In the genomic region with DNA sequence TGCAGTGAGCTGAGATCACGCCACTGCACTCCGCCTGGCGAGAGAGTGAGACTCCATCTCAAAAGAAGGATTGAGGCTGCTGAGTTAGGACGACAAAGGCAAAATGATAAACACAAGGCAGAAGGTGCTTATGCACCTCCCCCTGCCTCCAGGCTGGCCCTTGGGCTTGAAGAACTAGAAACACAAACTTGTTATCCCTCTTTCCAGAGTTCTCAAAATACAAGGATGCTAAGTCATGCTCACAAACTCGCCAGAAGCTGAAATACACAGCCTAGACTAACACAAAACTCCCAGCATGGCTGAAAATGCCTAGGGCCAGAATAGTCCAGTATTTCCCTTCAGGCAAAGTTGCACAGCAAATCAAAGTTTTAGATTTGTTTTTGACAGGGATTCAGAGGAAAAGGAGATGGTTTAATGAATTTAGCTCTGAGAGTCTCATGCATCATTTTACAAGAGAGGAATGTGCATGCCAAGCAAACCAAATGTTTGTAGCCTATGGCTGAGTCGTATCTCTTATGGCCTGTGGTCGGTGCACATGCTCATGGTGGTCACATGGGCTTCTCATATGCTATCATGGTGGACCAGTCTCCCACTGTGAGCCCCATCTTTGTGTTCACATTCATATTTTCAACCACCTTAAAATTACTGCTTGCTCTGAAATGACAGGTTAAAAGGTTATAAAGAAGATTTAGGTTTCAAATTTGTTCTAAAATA, we compare ENCODE assay signal across 21 cellular contexts. TPM values are rescaled to one million over a fixed set of nuclear protein-coding genes. Genes with fewer than 3 reads are reported as not detected.
A peak's percentile ranks its signal among the peaks of the same experiment; 100 is the strongest.
DNase-seq lines count a peak whose midpoint lies in the region; ATAC-seq and TF ChIP-seq lines count a peak whose summit lies in the region.
"Had no signal": no experiment of that assay in that cellular context is flagged by ENCODE, and none has a peak within 500 bp of the region (broad histone marks: within the 10 kb centered on the region; RNA-seq: fewer than 3 reads in every experiment).

No MANE protein-coding gene starts in this region.

- no peak overlapping the region for H3K4me3 Mint-ChIP-seq in activated CD4-positive, alpha-beta T cell treated with anti-CD3 and anti-CD28 coated beads for 36 hours
- H3K4me3 Mint-ChIP-seq in activated CD4-positive, alpha-beta memory T cell treated with anti-CD3 and anti-CD28 coated beads for 36 hours, result no peak overlapping the region
- H3K4me3 Mint-ChIP-seq in CD14-positive monocyte, result no peak overlapping the region
- H3K4me3 Mint-ChIP-seq: H9, memory B cell, nephron had no signal

- H3K4me2 ChIP-seq in GM23248 (ENCODE audit: unreplicated experiment), result no peak overlapping the region

- H3K27me3 Mint-ChIP-seq in activated CD4-positive, alpha-beta T cell treated with anti-CD3 and anti-CD28 coated beads for 36 hours, result no peaks in the 10 kb centered on the region
- H3K27me3 Mint-ChIP-seq in activated CD4-positive, alpha-beta memory T cell treated with anti-CD3 and anti-CD28 coated beads for 36 hours, result no peaks in the 10 kb centered on the region
- H3K27me3 Mint-ChIP-seq in CD14-positive monocyte (ENCODE audit: low read depth in 3 of 3), result peaks cover 0 to 4% (median 0%) of the 10 kb centered on the region in 3 donors
- H3K27me3 Mint-ChIP-seq: memory B cell, progenitor cell of endocrine pancreas had no signal

- in situ Hi-C loops in GM23248 (cut with MboI), result no loop called here

- H3K4me1 Mint-ChIP-seq in activated CD4-positive, alpha-beta T cell treated with anti-CD3 and anti-CD28 coated beads for 36 hours, result peaks cover 42% of the 10 kb centered on the region
- H3K4me1 Mint-ChIP-seq in activated CD4-positive, alpha-beta memory T cell treated with anti-CD3 and anti-CD28 coated beads for 36 hours (ENCODE audit: low read depth), result peaks cover 39% of the 10 kb centered on the region
- no peaks in the 10 kb centered on the region for H3K4me1 Mint-ChIP-seq in CD14-positive monocyte
- H3K4me1 Mint-ChIP-seq: nephron had no signal

- WGBS in GM23248 (ENCODE audit: low coverage in 1 of 2, low lambda C conversion rate in 2 of 2, missing lambda C conversion rate in 2 of 2), 2 experiments, result 87 to 93% methylated on average over 7 of the region's 7 CpGs

- no peak overlapping the region for H2AFZ ChIP-seq in GM23248

- peaks cover 22% of the 10 kb centered on the region for H3F3A ChIP-seq in GM23248 (ENCODE audit: insufficient read depth)

- H3K9ac ChIP-seq in GM23248, result no peak overlapping the region

- no peaks in the 10 kb centered on the region for H3K9me3 ChIP-seq in GM23248 (ENCODE audit: low read depth)
- H3K9me3 ChIP-seq: esophagus muscularis mucosa, stomach, upper lobe of right lung had no signal

- no peaks in the 10 kb centered on the region for H3K9me2 ChIP-seq in GM23248 (ENCODE audit: insufficient read depth)

- no peak for TF ChIP-seq CTCF in foreskin fibroblast (IDR thresholded peaks at IDR 0.05; ENCODE audit: low read depth, low read length)
- TF ChIP-seq CTCF in CD14-positive monocyte (IDR thresholded peaks at IDR 0.05), result no peak

- no peak overlapping the region for H3K27ac ChIP-seq in GM23248
- H3K27ac ChIP-seq: C4-2B, esophagus muscularis mucosa, stomach, upper lobe of right lung, VCaP had no signal

- POLR2A ChIA-PET in activated CD4-positive, alpha-beta T cell treated with anti-CD3 and anti-CD28 coated beads for 36 hours (lab: Charles Lee), result no interaction called here
- POLR2A ChIA-PET in activated CD4-positive, alpha-beta memory T cell treated with anti-CD3 and anti-CD28 coated beads for 36 hours (lab: Charles Lee), result interaction anchor here (1.3 kb wide), 1 partner anchor 14 kb away, joined by 7 read pairs; no protein-coding TSS in a partner anchor

- peaks cover 22% of the 10 kb centered on the region for H3K4me1 ChIP-seq in GM23248 (ENCODE audit: insufficient read depth)
- H3K4me1 ChIP-seq: esophagus muscularis mucosa, stomach had no signal

- H3K9me3 Mint-ChIP-seq in activated CD4-positive, alpha-beta T cell treated with anti-CD3 and anti-CD28 coated beads for 36 hours (ENCODE audit: low read depth), result no peaks in the 10 kb centered on the region
- no peaks in the 10 kb centered on the region for H3K9me3 Mint-ChIP-seq in activated CD4-positive, alpha-beta memory T cell treated with anti-CD3 and anti-CD28 coated beads for 36 hours
- peaks cover 0 to 1% (median 0%) of the 10 kb centered on the region in 7 donors for H3K9me3 Mint-ChIP-seq in CD14-positive monocyte
- H3K9me3 Mint-ChIP-seq: H9, memory B cell, nephron had no signal

- H3K27me3 ChIP-seq in GM23248 (replicated peaks; ENCODE audit: insufficient read depth), result no peaks in the 10 kb centered on the region
- H3K27me3 ChIP-seq: esophagus muscularis mucosa, stomach, upper lobe of right lung had no signal

- H3K4me3 ChIP-seq in GM23248 (no peak overlapping the region), foreskin fibroblast (ENCODE audit: low read depth in 1 of 2, low read length in 2 of 2) (no peak overlapping the region)
- H3K4me3 ChIP-seq: esophagus muscularis mucosa, stomach, upper lobe of right lung had no signal

- CTCF ChIA-PET in activated CD4-positive, alpha-beta T cell treated with anti-CD3 and anti-CD28 coated beads for 36 hours (lab: Charles Lee), result interaction anchor here (0.5 kb wide), 1 partner anchor 388 kb away, joined by 3 read pairs; no protein-coding TSS in a partner anchor
- CTCF ChIA-PET in activated CD4-positive, alpha-beta memory T cell treated with anti-CD3 and anti-CD28 coated beads for 36 hours (lab: Charles Lee), result interaction anchor here (0.6 kb wide), 1 partner anchor 415 kb away, joined by 3 read pairs; no protein-coding TSS in a partner anchor

- H4K20me1 ChIP-seq in GM23248 (ENCODE audit: insufficient read depth), result no peaks in the 10 kb centered on the region

- peak overlapping the region; percentile 39 for H3K27ac Mint-ChIP-seq in activated CD4-positive, alpha-beta T cell treated with anti-CD3 and anti-CD28 coated beads for 36 hours
- no peak overlapping the region for H3K27ac Mint-ChIP-seq in activated CD4-positive, alpha-beta memory T cell treated with anti-CD3 and anti-CD28 coated beads for 36 hours
- peak overlapping the region in 1 of 7 donors; percentile 40 for H3K27ac Mint-ChIP-seq in CD14-positive monocyte
- H3K27ac Mint-ChIP-seq: memory B cell, nephron, progenitor cell of endocrine pancreas had no signal

- peak; percentile 34 for ATAC-seq in activated CD4-positive, alpha-beta T cell treated with anti-CD3 and anti-CD28 coated beads for 36 hours
- ATAC-seq: upper lobe of right lung had no signal

- H3K36me3 Mint-ChIP-seq in activated CD4-positive, alpha-beta T cell treated with anti-CD3 and anti-CD28 coated beads for 36 hours (ENCODE audit: low read depth), result peaks cover 2% of the 10 kb centered on the region
- H3K36me3 Mint-ChIP-seq in activated CD4-positive, alpha-beta memory T cell treated with anti-CD3 and anti-CD28 coated beads for 36 hours, result peaks cover 7% of the 10 kb centered on the region
- H3K36me3 Mint-ChIP-seq in CD14-positive monocyte, result peaks cover 28 to 34% of the 10 kb centered on the region in 2 donors

- peak; percentile 46 for DNase-seq in activated CD4-positive, alpha-beta T cell treated with anti-CD3 and anti-CD28 coated beads for 36 hours
- DNase-seq in activated CD4-positive, alpha-beta T cell treated with anti-CD3 and anti-CD28 coated beads for 1 hour, result no peak
- DNase-seq in GM23248, result peak; percentile 59
- peak; percentile 51 for DNase-seq in activated CD4-positive, alpha-beta memory T cell treated with anti-CD3 and anti-CD28 coated beads for 36 hours
- DNase-seq in foreskin fibroblast, result peak; percentile 57 to 76
- no peak for DNase-seq in NK-92 treated with Interleukin-12 subunit alpha and Interleukin-12 subunit beta, amount 100 ng/mL, for 24 hours (lab: John Stamatoyannopoulos, UW)
- DNase-seq in DMS153 (lab: John Stamatoyannopoulos, UW), result no peak
- no peak for DNase-seq in CD14-positive monocyte (ENCODE audit: low spot score)
- DNase-seq: 8988T; activated CD8-positive, alpha-beta memory T cell treated with anti-CD3 and anti-CD28 coated beads, Interleukin-2, amount 50 U/mL, for 4 hours; H9; islet precursor cell; NCI-H1436 treated with DMSO at 0.1 percent for 48 hours; stomach; upper lobe of right lung had no signal

- H3K79me2 ChIP-seq in GM23248 (ENCODE audit: insufficient read depth), result no peaks in the 10 kb centered on the region

- intact Hi-C loops in activated CD4-positive, alpha-beta T cell treated with anti-CD3 and anti-CD28 coated beads for 36 hours (cut with DNase I, micrococcal nuclease), result loop anchor here (5.0 kb wide), 5 partner anchors 53 to 383 kb away; partner anchors contain the start of genes PECR (in 1 of the 2), SMARCAL1 (in 1 of the 2) and TMEM169 (in 1 of the 2)
- intact Hi-C loops in activated CD4-positive, alpha-beta memory T cell treated with anti-CD3 and anti-CD28 coated beads for 36 hours (cut with micrococcal nuclease), result loop anchor here (5.0 kb wide), 3 partner anchors 282 to 383 kb away; partner anchors contain the start of gene SMARCAL1
- intact Hi-C loops in CD14-positive monocyte (cut with micrococcal nuclease), result loop anchor here (5.0 to 10.0 kb wide), 2 partner anchors 635 to 638 kb away; no protein-coding TSS in a partner anchor

- no peaks in the 10 kb centered on the region for H3K36me3 ChIP-seq in GM23248 (ENCODE audit: low read depth)

RNA-seq across cellular contexts. Expression of gene MREG, which starts 16.2 kb away (rescaled TPM):
- 1 to 10 TPM; 9.1 to 9.8 TPM for total RNA-seq in activated CD4-positive, alpha-beta T cell treated with anti-CD3 and anti-CD28 coated beads for 36 hours
- 0.89 and 3.1 TPM in 2 replicates for total RNA-seq in GM23248 (2014; rRNA removed; shearing (Covaris generic))
- polyA plus RNA-seq in GM23248 (2016; fragmentation: Nextera tagmentation; extraction: Ambion mirVana) (1.8 and 2.5 TPM in 2 replicates), CD14-positive monocyte (under 1 TPM in 1 of 2 donors, not detected in 1; 0.14 TPM)
- total RNA-seq in activated CD4-positive, alpha-beta memory T cell treated with anti-CD3 and anti-CD28 coated beads for 36 hours, result 10 to 100 TPM; 10.2 to 10.4 TPM

RNA-seq across cellular contexts. Expression of gene PECR, which starts 52.0 kb away (rescaled TPM):
- total RNA-seq in activated CD4-positive, alpha-beta T cell treated with anti-CD3 and anti-CD28 coated beads for 36 hours, result 10 to 100 TPM; 17.0 to 20.8 TPM
- 2.0 and 8.2 TPM in 2 replicates for total RNA-seq in GM23248 (2014; rRNA removed; shearing (Covaris generic))
- 4.2 and 5.4 TPM in 2 replicates for polyA plus RNA-seq in GM23248 (2016; fragmentation: Nextera tagmentation; extraction: Ambion mirVana)
- 10 to 100 TPM; 23.3 to 27.6 TPM for total RNA-seq in activated CD4-positive, alpha-beta memory T cell treated with anti-CD3 and anti-CD28 coated beads for 36 hours
- 10 to 100 TPM; 12.3 to 16.9 TPM for polyA plus RNA-seq in CD14-positive monocyte

RNA-seq across cellular contexts. Expression of gene TMEM169, which starts 52.1 kb away (rescaled TPM):
- 1 to 10 TPM; 1.6 to 1.8 TPM for total RNA-seq in activated CD4-positive, alpha-beta T cell treated with anti-CD3 and anti-CD28 coated beads for 36 hours
- under 0.01 TPM in 1 of 2 replicates, not detected in the other for total RNA-seq in GM23248 (2014; rRNA removed; shearing (Covaris generic))
- polyA plus RNA-seq in GM23248 (2016; fragmentation: Nextera tagmentation; extraction: Ambion mirVana), result 0.11 and 0.25 TPM in 2 replicates
- 1 to 10 TPM; 2.0 to 2.7 TPM for total RNA-seq in activated CD4-positive, alpha-beta memory T cell treated with anti-CD3 and anti-CD28 coated beads for 36 hours
- under 1 TPM; 0.74 to 0.92 TPM for polyA plus RNA-seq in CD14-positive monocyte

Comparison
In these comparisons a context has a peak if more than half of its experiments do, and no peak if none do; other contexts are left out.
1. DNase-seq: peak in activated CD4-positive, alpha-beta T cell treated with anti-CD3 and anti-CD28 coated beads for 36 hours (single experiment), GM23248 (single experiment), activated CD4-positive, alpha-beta memory T cell treated with anti-CD3 and anti-CD28 coated beads for 36 hours (single experiment) and foreskin fibroblast (2 of 2); none in activated CD4-positive, alpha-beta T cell treated with anti-CD3 and anti-CD28 coated beads for 1 hour (single experiment), NK-92 treated with Interleukin-12 subunit alpha and Interleukin-12 subunit beta, amount 100 ng/mL, for 24 hours (single experiment), DMS153 (single experiment) and CD14-positive monocyte (single experiment).